Comparison of ENCODE assay signal across 8 cellular contexts in genomic region chr9:117555964-117556629, GRCh38.
DNase-seq lines count a peak whose midpoint lies in the region; ATAC-seq and TF ChIP-seq lines count a peak whose summit lies in the region.

No MANE protein-coding gene starts in this region.

- H3K36me3 ChIP-seq in uterus = no peaks in the 10 kb centered on the region

- no peak for TF ChIP-seq POLR2A in uterus (IDR thresholded peaks at IDR 0.05)

- in situ Hi-C loops in astrocyte of the cerebellum (cut with HindIII; ENCODE audit: low sequenced_read_pairs) = no loop called here

- H3K9me3 ChIP-seq in uterus = no peaks in the 10 kb centered on the region

- H3K4me3 ChIP-seq in astrocyte of the cerebellum (ENCODE audit: low read depth, low read length) (no peak overlapping the region), uterus (no peak overlapping the region)

- DNase-seq in NCI-H748 (lab: John Stamatoyannopoulos, UW; ENCODE audit: unreplicated experiment) (peak; percentile 83), astrocyte of the cerebellum (ENCODE audit: low read depth) (peak; percentile 8), left colon (peak; percentile 45 to 81), stromal cell of bone marrow (ENCODE audit: low read depth) (peak; percentile 3), uterus (no peak)

- H3K27ac ChIP-seq in C4-2B = no peak overlapping the region
- no peak overlapping the region for H3K27ac ChIP-seq in uterus

- H3K27me3 ChIP-seq in uterus = no peaks in the 10 kb centered on the region

- H3K4me1 ChIP-seq in uterus = no peaks in the 10 kb centered on the region

- ATAC-seq in GM18508 (IDR thresholded peaks at IDR 0.05; ENCODE audit: insufficient read depth, unreplicated experiment) = peak; percentile 55
- ATAC-seq in HG02938 (IDR thresholded peaks at IDR 0.05; ENCODE audit: unreplicated experiment) = peak; percentile 86
- peak; percentile 79 for ATAC-seq in left colon

- intact Hi-C loops in left colon (cut with DNase I, micrococcal nuclease) (no loop called here), uterus (cut with DNase I; ENCODE audit: low total_unique reads) (no loop called here)

- peak; percentile 85 for TF ChIP-seq CTCF in C4-2B (conservative IDR thresholded peaks at IDR 0.05)
- peak; percentile 68 for TF ChIP-seq CTCF in astrocyte of the cerebellum (IDR thresholded peaks at IDR 0.05; ENCODE audit: low read depth, low read length, missing control alignments)
- TF ChIP-seq CTCF in uterus (IDR thresholded peaks at IDR 0.05) = no peak

Comparison
In these comparisons a context has a peak if more than half of its experiments do, and no peak if none do; other contexts are left out.
1. CTCF ChIP-seq: peak in C4-2B (single experiment) and astrocyte of the cerebellum (single experiment); none in uterus (0 of 4).
2. DNase-seq: peak in NCI-H748 (single experiment), astrocyte of the cerebellum (single experiment), left colon (2 of 2) and stromal cell of bone marrow (single experiment); none in uterus (0 of 2).
3. Peak in every context shown above with its lines, with median percentiles within 50 percentile points of each other: ATAC-seq.